In genomic region chr1:19163261-19163660, GRCh38 we compare ENCODE assay signal across 14 cellular contexts. TPM values are rescaled to one million over a fixed set of nuclear protein-coding genes. Genes with fewer than 3 reads are reported as not detected.
DNase-seq lines count a peak whose midpoint lies in the region; ATAC-seq and TF ChIP-seq lines count a peak whose summit lies in the region.
"Had no signal": no experiment of that assay in that cellular context is flagged by ENCODE, and none has a peak within 500 bp of the region (broad histone marks: within the 10 kb centered on the region; RNA-seq: fewer than 3 reads in every experiment).

No MANE protein-coding gene starts in this region.

- intact Hi-C loops in right cardiac atrium (cut with DNase I), result no loop called here
- intact Hi-C loops in left ventricle myocardium inferior (cut with micrococcal nuclease), result no loop called here

- 83% methylated on average over 1 of the region's 1 CpG for WGBS in right cardiac atrium

- ATAC-seq in right cardiac atrium (peak; percentile 50 to 82), esophagus mucosa (no peak)
- ATAC-seq: naive thymus-derived CD8-positive, alpha-beta T cell had no signal

- TF ChIP-seq CTCF in left ventricle myocardium inferior (IDR thresholded peaks at IDR 0.05; ENCODE audit: borderline replicate concordance), result no peak

- H3K27ac ChIP-seq in right cardiac atrium (ENCODE audit: low read length) (no peak overlapping the region), left ventricle myocardium inferior (replicated peaks) (no peak overlapping the region)
- H3K27ac ChIP-seq: BLaER1 had no signal

- H3K27me3 ChIP-seq in right cardiac atrium (ENCODE audit: control insufficient read depth, insufficient read depth) (no peaks in the 10 kb centered on the region), left ventricle myocardium inferior (ENCODE audit: low read depth) (no peaks in the 10 kb centered on the region)
- H3K27me3 ChIP-seq: BLaER1 had no signal

- no peaks in the 10 kb centered on the region for H3K9me3 ChIP-seq in right cardiac atrium (ENCODE audit: control insufficient read depth, low read length)
- H3K9me3 ChIP-seq in left ventricle myocardium inferior (replicated peaks), result no peaks in the 10 kb centered on the region
- H3K9me3 ChIP-seq: BLaER1 had no signal

- peak in 1 of 3 donors; percentile 28 for DNase-seq in right cardiac atrium
- no peak for DNase-seq in left ventricle myocardium inferior
- DNase-seq in astrocyte of the hippocampus (ENCODE audit: low read depth, low spot score), result peak; percentile 84
- DNase-seq in kidney glomerular epithelial cell (lab: John Stamatoyannopoulos, UW), result peak; percentile 2
- no peak for DNase-seq in NCI-H446 treated with DMSO at 0.1 percent for 48 hours (lab: John Stamatoyannopoulos, UW)
- no peak for DNase-seq in retina
- no peak for DNase-seq in SIG-M5 (lab: John Stamatoyannopoulos, UW)
- DNase-seq: activated CD4-positive, alpha-beta T cell treated with anti-CD3 and anti-CD28 coated beads, Interleukin-2, amount 50 U/mL, for 1 hour; activated naive CD4-positive, alpha-beta T cell treated with Interleukin-2 at 50 U/mL for 16 hours; naive thymus-derived CD8-positive, alpha-beta T cell; NCI-H2029; stimulated activated naive CD4-positive, alpha-beta T cell had no signal

- H3K4me1 ChIP-seq in right cardiac atrium (ENCODE audit: control insufficient read depth, insufficient read depth, low read length) (no peaks in the 10 kb centered on the region), left ventricle myocardium inferior (no peaks in the 10 kb centered on the region)
- H3K4me1 ChIP-seq: BLaER1 had no signal

- H3K36me3 ChIP-seq in left ventricle myocardium inferior, result peaks cover 100% of the 10 kb centered on the region

- H3K4me3 ChIP-seq in right cardiac atrium (ENCODE audit: low read length), result no peak overlapping the region
- no peak overlapping the region for H3K4me3 ChIP-seq in left ventricle myocardium inferior
- H3K4me3 ChIP-seq: BLaER1 had no signal

RNA-seq across cellular contexts. Expression of gene UBR4, which starts 46.8 kb away (rescaled TPM):
- total RNA-seq in right cardiac atrium (10 to 100 TPM; 48.9 to 70.3 (median 63.7) TPM), left ventricle myocardium inferior (54.3 TPM), esophagus mucosa (87.3 TPM)
- 64.5 TPM for polyA plus RNA-seq in right cardiac atrium

Comparison
In these comparisons a context has a peak if more than half of its experiments do, and no peak if none do; other contexts are left out.
1. DNase-seq: peak in astrocyte of the hippocampus (single experiment) and kidney glomerular epithelial cell (single experiment); none in left ventricle myocardium inferior (single experiment), NCI-H446 treated with DMSO at 0.1 percent for 48 hours (single experiment), retina (single experiment) and SIG-M5 (single experiment).